ENCODE assay signal across 22 cellular contexts in genomic region chr6:5081955-5082354, GRCh38. TPM values are rescaled to one million over a fixed set of nuclear protein-coding genes. Genes with fewer than 3 reads are reported as not detected.
DNase-seq lines count a peak whose midpoint lies in the region; ATAC-seq and TF ChIP-seq lines count a peak whose summit lies in the region.
"Had no signal": no experiment of that assay in that cellular context is flagged by ENCODE, and none has a peak within 500 bp of the region (broad histone marks: within the 10 kb centered on the region; RNA-seq: fewer than 3 reads in every experiment).

No MANE protein-coding gene starts in this region.

- peaks cover 6% of the 10 kb centered on the region for H3K36me3 Mint-ChIP-seq in type B pancreatic cell
- no peaks in the 10 kb centered on the region for H3K36me3 Mint-ChIP-seq in CD4-positive, alpha-beta T cell (ENCODE audit: low read depth)
- H3K36me3 Mint-ChIP-seq: mesothelial cell of epicardium, natural killer cell had no signal

- RAD21 ChIA-PET in HCT116 (lab: Charles Lee; ENCODE audit: low non-redundant PET in 1 of 2, low total read pairs in 2 of 2, uncharacterized antibody in 2 of 2, unreplicated experiment in 2 of 2), result no interaction called here

- H3K27ac ChIP-seq in HCT116 (ENCODE audit: low read depth, low read length) (no peak overlapping the region), adrenal gland (peak overlapping the region; percentile 41 to 98 (median 89))
- no peak overlapping the region for H3K27ac ChIP-seq in CD4-positive, alpha-beta T cell (ENCODE audit: low read depth, low read length)
- H3K27ac ChIP-seq: dorsolateral prefrontal cortex, gastroesophageal sphincter, upper lobe of left lung had no signal

- H3K27me3 ChIP-seq in HCT116 (ENCODE audit: insufficient read depth, low read length) (no peaks in the 10 kb centered on the region), adrenal gland (no peaks in the 10 kb centered on the region)
- peaks cover 45% of the 10 kb centered on the region for H3K27me3 ChIP-seq in CD4-positive, alpha-beta T cell (ENCODE audit: control insufficient read depth, insufficient read depth, low read length)
- H3K27me3 ChIP-seq: gastroesophageal sphincter had no signal

- H3K79me2 ChIP-seq in HCT116 (ENCODE audit: insufficient read depth, low read length), result no peaks in the 10 kb centered on the region

- CTCF ChIA-PET in HCT116 (lab: Charles Lee), result no interaction called here
- CTCF ChIA-PET in CD4-positive, alpha-beta T cell (lab: Charles Lee), result no interaction called here

- POLR2A ChIA-PET in HCT116 (lab: Charles Lee), result no interaction called here
- POLR2A ChIA-PET in CD4-positive, alpha-beta T cell (lab: Charles Lee), result no interaction called here

- ATAC-seq in HCT116 (no peak), HG02885 (IDR thresholded peaks at IDR 0.05; ENCODE audit: poor library complexity, unreplicated experiment) (no peak)
- ATAC-seq in CD4-positive, alpha-beta T cell (ENCODE audit: poor library complexity), result no peak
- ATAC-seq: gastroesophageal sphincter had no signal

- no peak for TF ChIP-seq CTCF in HCT116 (IDR thresholded peaks at IDR 0.05 in 2 of 3, conservative IDR thresholded peaks at IDR 0.05 in 1 of 3; ENCODE audit: borderline replicate concordance in 1 of 3, insufficient read depth in 1 of 3, low read depth in 2 of 3, low read length in 2 of 3)
- TF ChIP-seq CTCF in adrenal gland (IDR thresholded peaks at IDR 0.05), result no peak
- no peak for TF ChIP-seq CTCF in type B pancreatic cell (conservative IDR thresholded peaks at IDR 0.05)
- no peak for TF ChIP-seq CTCF in CD4-positive, alpha-beta T cell (IDR thresholded peaks at IDR 0.05)

- no peak overlapping the region for H3K27ac Mint-ChIP-seq in type B pancreatic cell
- no peak overlapping the region for H3K27ac Mint-ChIP-seq in CD4-positive, alpha-beta T cell
- H3K27ac Mint-ChIP-seq: activated T-helper 2 cell treated with anti-CD3 and anti-CD28 coated beads, Interferon-gamma antibody, Interleukin-2, Interleukin-4, amounts not matched to agents 10 μg/mL and 5 μg/mL and 100 μg/mL, durations not matched to agents 14 hours and 24 hours and 36 hours; mesothelial cell of epicardium; natural killer cell; stimulated activated naive CD8-positive, alpha-beta T cell treated with anti-CD3 and anti-CD28 coated beads, Interleukin-15, Interleukin-2, amounts not matched to agents 100 ng/mL and 50 ng/mL, for 24 hours had no signal

- intact Hi-C loops in HCT116 (cut with micrococcal nuclease) (no loop called here), adrenal gland (cut with DNase I) (no loop called here)
- intact Hi-C loops in CD4-positive, alpha-beta T cell (cut with DNase I, micrococcal nuclease), result no loop called here

- H4K20me1 ChIP-seq in HCT116 (ENCODE audit: insufficient read depth), result no peaks in the 10 kb centered on the region

- no TSS peak for BruUV-seq in HCT116 (replicated peaks; lab: Mats Ljungman, UMichigan)

- no peaks in the 10 kb centered on the region for H3K9me2 ChIP-seq in HCT116 (ENCODE audit: insufficient read depth)

- no peak overlapping the region for H2AFZ ChIP-seq in HCT116 (ENCODE audit: low read depth, low read length, poor library complexity, severe bottlenecking)

- WGBS in adrenal gland, 4 donors, result 56 to 86% (median 66%) methylated on average over 4 of the region's 4 CpGs

- peak overlapping the region; percentile 62 for H3K4me3 Mint-ChIP-seq in type B pancreatic cell
- H3K4me3 Mint-ChIP-seq in CD4-positive, alpha-beta T cell, result no peak overlapping the region
- H3K4me3 Mint-ChIP-seq: mesothelial cell of epicardium; natural killer cell; stimulated activated naive CD8-positive, alpha-beta T cell treated with anti-CD3 and anti-CD28 coated beads, Interleukin-15, Interleukin-2, amounts not matched to agents 100 ng/mL and 50 ng/mL, for 24 hours had no signal

- no peak for TF ChIP-seq POLR2A in HCT116 (IDR thresholded peaks at IDR 0.05; ENCODE audit: borderline replicate concordance, extremely low read depth, insufficient read depth, insufficient read length)
- TF ChIP-seq POLR2A in adrenal gland (IDR thresholded peaks at IDR 0.05), result no peak

- H3K4me1 ChIP-seq in HCT116 (ENCODE audit: control insufficient read depth in 1 of 2, insufficient read depth in 2 of 2, low read length in 2 of 2), result peaks cover 2 to 29% of the 10 kb centered on the region in 2 experiments; a peak in 2 of 4 replicates
- peaks cover 26 to 43% of the 10 kb centered on the region in 2 donors for H3K4me1 ChIP-seq in adrenal gland (replicated peaks in 1 of 2)

- peaks cover 32% of the 10 kb centered on the region for H3K27me3 Mint-ChIP-seq in type B pancreatic cell
- H3K27me3 Mint-ChIP-seq in CD4-positive, alpha-beta T cell, result peaks cover 39% of the 10 kb centered on the region

- H3K9ac ChIP-seq in HCT116 (ENCODE audit: low read length), result no peak overlapping the region

- H3K4me2 ChIP-seq in HCT116 (ENCODE audit: low read length), result 0 out of 2 replicates have a peak overlapping the region, but pooled peaks have one; percentile 49

- no peak for TF ChIP-seq RAD21 in HCT116 (IDR thresholded peaks at IDR 0.05; ENCODE audit: low read depth)

- no peak overlapping the region for H3K4me3 ChIP-seq in HCT116 (replicated peaks in 1 of 2; ENCODE audit: low read depth in 1 of 2, low read length in 2 of 2)
- no peak overlapping the region for H3K4me3 ChIP-seq in adrenal gland
- H3K4me3 ChIP-seq: dorsolateral prefrontal cortex, gastroesophageal sphincter, K562, upper lobe of left lung had no signal

- H3K9me3 ChIP-seq in HCT116 (ENCODE audit: control insufficient read depth in 1 of 2, insufficient read depth in 1 of 2, low read depth in 1 of 2, low read length in 2 of 2) (no peaks in the 10 kb centered on the region), adrenal gland (replicated peaks in 1 of 3) (no peaks in the 10 kb centered on the region)
- no peaks in the 10 kb centered on the region for H3K9me3 ChIP-seq in CD4-positive, alpha-beta T cell (ENCODE audit: control insufficient read depth, low read length)
- H3K9me3 ChIP-seq: gastroesophageal sphincter, upper lobe of left lung had no signal

- peaks cover 6% of the 10 kb centered on the region for H3K4me1 Mint-ChIP-seq in type B pancreatic cell (ENCODE audit: unreplicated experiment)
- no peaks in the 10 kb centered on the region for H3K4me1 Mint-ChIP-seq in CD4-positive, alpha-beta T cell (ENCODE audit: low read depth)
- H3K4me1 Mint-ChIP-seq: natural killer cell had no signal

- H3K36me3 ChIP-seq in HCT116 (ENCODE audit: control insufficient read depth in 1 of 2, insufficient read depth in 2 of 2, low read length in 2 of 2) (no peaks in the 10 kb centered on the region), adrenal gland (replicated peaks in 1 of 2) (no peaks in the 10 kb centered on the region)
- H3K36me3 ChIP-seq: gastroesophageal sphincter, upper lobe of left lung had no signal

- peaks cover 6% of the 10 kb centered on the region for H3K9me3 Mint-ChIP-seq in type B pancreatic cell
- no peaks in the 10 kb centered on the region for H3K9me3 Mint-ChIP-seq in CD4-positive, alpha-beta T cell
- H3K9me3 Mint-ChIP-seq: activated T-helper 2 cell treated with anti-CD3 and anti-CD28 coated beads, Interferon-gamma antibody, Interleukin-2, Interleukin-4, amounts not matched to agents 10 μg/mL and 5 μg/mL and 100 μg/mL, durations not matched to agents 14 hours and 24 hours and 36 hours; natural killer cell; stimulated activated naive CD8-positive, alpha-beta T cell treated with anti-CD3 and anti-CD28 coated beads, Interleukin-15, Interleukin-2, amounts not matched to agents 100 ng/mL and 50 ng/mL, for 24 hours had no signal

- DNase-seq in HCT116 (ENCODE audit: low read depth, low spot score), result no peak
- DNase-seq in adrenal gland, result no peak
- DNase-seq in iris pigment epithelial cell (ENCODE audit: low read depth), result peak; percentile 9
- no peak for DNase-seq in type B pancreatic cell (ENCODE audit: extremely low spot score, unreplicated experiment)
- DNase-seq in CD4-positive, alpha-beta T cell, result no peak
- no peak for DNase-seq in activated effector memory CD4-positive, alpha-beta T cell treated with Interleukin-2 at 50 U/mL for 16 hours
- DNase-seq: activated CD4-positive, alpha-beta T cell treated with anti-CD3 and anti-CD28 coated beads for 48 hours; dorsolateral prefrontal cortex; GDM1; natural killer cell; NCI-H187 treated with DMSO at 0.1 percent for 48 hours; NCI-H2227 treated with DMSO at 0.1 percent for 48 hours; NCI-H748 treated with DMSO at 0.1 percent for 48 hours; SHP77 treated with DMSO at 0.1 percent for 48 hours; stimulated activated CD4-positive, alpha-beta T cell treated with anti-CD3 and anti-CD28 coated beads, Interleukin-2, amount 100 ng/mL, for 48 hours; upper lobe of left lung had no signal

TF ChIP-seq in HCT116, 20 proteins besides CTCF, POLR2A, EP300 and RAD21 (continues in another document):
- TF ChIP-seq ZBTB33 (IDR thresholded peaks at IDR 0.05; ENCODE audit: extremely low read depth, insufficient replicate concordance, low read length) (no peak), ATF3 (IDR thresholded peaks at IDR 0.05) (no peak), EZH2 (IDR thresholded peaks at IDR 0.05) (no peak), TCF7L2 (IDR thresholded peaks at IDR 0.05; ENCODE audit: borderline replicate concordance, extremely low read depth, insufficient read depth, insufficient read length) (no peak), EZH2phosphoT487 (IDR thresholded peaks at IDR 0.05; ENCODE audit: borderline replicate concordance) (no peak), ZNF274 (IDR thresholded peaks at IDR 0.05; ENCODE audit: low read depth, low read length) (no peak)

RNA-seq across cellular contexts. Expression of gene PPP1R3G, which starts 3.2 kb away (rescaled TPM):
- 0.27 TPM for total RNA-seq in HCT116 (2021; ENCODE audit: unreplicated experiment)
- polyA plus RNA-seq in HCT116 (2012), result 0.30 and 0.31 TPM in 2 replicates
- total RNA-seq in adrenal gland, result 10 to 100 TPM in 5 of 8 donors, 1 to 10 TPM in 3; 2.3 to 17.1 (median 14.2) TPM
- polyA plus RNA-seq in adrenal gland, result 1 to 10 TPM; 1.2 to 2.1 (median 1.6) TPM
- total RNA-seq in type B pancreatic cell (ENCODE audit: low replicate concordance), result 0.19 and 0.45 TPM in 2 replicates
- not detected for total RNA-seq in CD4-positive, alpha-beta T cell

Comparison
In these comparisons a context has a peak if more than half of its experiments do, and no peak if none do; other contexts are left out.
1. H3K27ac ChIP-seq: peak in adrenal gland (5 of 5); none in HCT116 (single experiment) and CD4-positive, alpha-beta T cell (single experiment).